ENCODE assay signal across 15 cellular contexts in genomic region chr12:91947459-91947858, GRCh38.
A peak's percentile ranks its signal among the peaks of the same experiment; 100 is the strongest.
DNase-seq lines count a peak whose midpoint lies in the region; ATAC-seq and TF ChIP-seq lines count a peak whose summit lies in the region.
"Had no signal": no experiment of that assay in that cellular context is flagged by ENCODE, and none has a peak within 500 bp of the region (broad histone marks: within the 10 kb centered on the region; RNA-seq: fewer than 3 reads in every experiment).

No MANE protein-coding gene starts in this region.

- ATAC-seq in GM18519 (IDR thresholded peaks at IDR 0.05; ENCODE audit: low FRiP score, unreplicated experiment), result peak; percentile 82
- peak; percentile 92 for ATAC-seq in GM21619 (IDR thresholded peaks at IDR 0.05; ENCODE audit: unreplicated experiment)
- ATAC-seq in HG03354 (IDR thresholded peaks at IDR 0.05; ENCODE audit: poor library complexity, severe bottlenecking, unreplicated experiment), result peak; percentile 73
- ATAC-seq in lower lobe of right lung, result peak; percentile 82 to 90

- H3K4me1 ChIP-seq in lower lobe of right lung (no peaks in the 10 kb centered on the region), GM23248 (ENCODE audit: insufficient read depth) (0 out of 2 replicates have a peak, but pooled peaks cover 7% of the 10 kb centered on the region), ascending aorta (no peaks in the 10 kb centered on the region)
- H3K4me1 ChIP-seq: neural progenitor cell, Peyer's patch had no signal

- intact Hi-C loops in lower lobe of right lung (cut with DNase I) (no loop called here), ascending aorta (cut with DNase I) (no loop called here)

- no peaks in the 10 kb centered on the region for H3K9me2 ChIP-seq in GM23248 (ENCODE audit: insufficient read depth)

- H3K9me3 ChIP-seq in lower lobe of right lung (no peaks in the 10 kb centered on the region), GM23248 (ENCODE audit: low read depth) (no peaks in the 10 kb centered on the region), ascending aorta (no peaks in the 10 kb centered on the region)
- H3K9me3 ChIP-seq: Peyer's patch had no signal

- H3K36me3 ChIP-seq in lower lobe of right lung, result no peaks in the 10 kb centered on the region
- H3K36me3 ChIP-seq in GM23248 (ENCODE audit: low read depth), result no peaks in the 10 kb centered on the region
- no peaks in the 10 kb centered on the region for H3K36me3 ChIP-seq in ascending aorta
- H3K36me3 ChIP-seq: neural progenitor cell, Peyer's patch had no signal

- no peak overlapping the region for H3K9ac ChIP-seq in GM23248
- H3K9ac ChIP-seq: neural progenitor cell had no signal

- no peak overlapping the region for H2AFZ ChIP-seq in GM23248
- H2AFZ ChIP-seq: neural progenitor cell had no signal

- H3K4me3 ChIP-seq in lower lobe of right lung (no peak overlapping the region), GM23248 (no peak overlapping the region), ascending aorta (no peak overlapping the region)
- H3K4me3 ChIP-seq: neural progenitor cell, Peyer's patch had no signal

- no peak overlapping the region for H3K4me2 ChIP-seq in GM23248 (ENCODE audit: unreplicated experiment)
- H3K4me2 ChIP-seq: neural progenitor cell had no signal

- TF ChIP-seq CTCF in lower lobe of right lung (IDR thresholded peaks at IDR 0.05) (no peak), ascending aorta (IDR thresholded peaks at IDR 0.05) (no peak)

- DNase-seq in lower lobe of right lung, result no peak
- no peak for DNase-seq in 8988T
- no peak for DNase-seq in NK-92 treated with Interleukin-12 subunit alpha and Interleukin-12 subunit beta, amount 100 ng/mL, for 24 hours (lab: John Stamatoyannopoulos, UW)
- DNase-seq in GM23248, result no peak
- no peak for DNase-seq in ascending aorta (ENCODE audit: low spot score in 2 of 2)
- DNase-seq: DMS153; NCI-H1105 treated with DMSO at 0.1 percent for 48 hours; Peyer's patch; stimulated activated CD4-positive, alpha-beta T cell treated with anti-CD3 and anti-CD28 coated beads, Interleukin-15, amount 100 ng/mL, for 24 hours; stimulated activated naive CD4-positive, alpha-beta T cell treated with Interleukin-2 at 50 U/mL for 16 hours had no signal

- H3F3A ChIP-seq in GM23248 (ENCODE audit: insufficient read depth), result no peaks in the 10 kb centered on the region

- 93 to 96% methylated on average over 5 of the region's 5 CpGs for WGBS in GM23248 (ENCODE audit: low coverage in 1 of 2, low lambda C conversion rate in 2 of 2, missing lambda C conversion rate in 2 of 2), 2 experiments

- H3K27ac ChIP-seq in lower lobe of right lung (no peak overlapping the region), GM23248 (no peak overlapping the region), ascending aorta (no peak overlapping the region)
- H3K27ac ChIP-seq: HL-60, neural progenitor cell, Peyer's patch had no signal

- H4K20me1 ChIP-seq in GM23248 (ENCODE audit: insufficient read depth), result no peaks in the 10 kb centered on the region

- in situ Hi-C loops in GM23248 (cut with MboI), result no loop called here

- H3K79me2 ChIP-seq in GM23248 (ENCODE audit: insufficient read depth), result no peaks in the 10 kb centered on the region

- no peaks in the 10 kb centered on the region for H3K27me3 ChIP-seq in lower lobe of right lung (ENCODE audit: low read depth)
- no peaks in the 10 kb centered on the region for H3K27me3 ChIP-seq in GM23248 (replicated peaks; ENCODE audit: insufficient read depth)
- H3K27me3 ChIP-seq in ascending aorta, result no peaks in the 10 kb centered on the region
- H3K27me3 ChIP-seq: neural progenitor cell, Peyer's patch had no signal
